10 cellular contexts compared by ENCODE assay signal in the genomic region with DNA sequence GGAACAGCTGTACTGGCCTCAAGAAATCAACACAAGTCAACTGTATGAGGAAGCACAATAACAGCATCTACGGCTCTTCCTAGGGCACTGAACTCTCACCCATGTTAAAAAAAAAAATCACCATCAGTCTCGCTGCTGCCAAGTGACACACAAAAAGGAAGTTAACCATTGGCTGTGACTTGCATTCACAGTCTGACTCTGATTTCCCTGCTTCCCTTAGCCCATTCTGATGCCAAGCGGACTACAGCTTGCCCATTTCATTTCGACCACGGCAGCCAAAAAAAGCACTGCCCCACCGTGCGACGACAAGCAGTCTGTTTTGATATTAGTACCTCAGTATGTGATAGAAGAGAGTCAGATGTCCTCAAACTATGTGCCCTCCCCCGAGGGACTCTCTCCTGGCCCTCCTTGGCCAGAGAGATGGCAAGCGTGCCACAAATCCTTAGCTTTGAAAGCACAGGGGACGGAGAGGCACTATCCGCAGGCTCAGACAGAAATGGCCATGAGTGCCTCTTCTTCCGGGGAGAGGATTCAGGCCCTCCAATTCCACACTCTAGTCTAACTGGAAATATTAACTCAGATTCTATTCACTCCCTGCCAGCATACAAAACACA.
DNase-seq lines count a peak whose midpoint lies in the region; ATAC-seq, FAIRE-seq and TF ChIP-seq lines count a peak whose summit lies in the region.
"Had no signal": no experiment of that assay in that cellular context is flagged by ENCODE, and none has a peak within 500 bp of the region (broad histone marks: within the 10 kb centered on the region; RNA-seq: fewer than 3 reads in every experiment).

No MANE protein-coding gene starts in this region.

- TF ChIP-seq CTCF in IMR-90 (conservative IDR thresholded peaks at IDR 0.05; ENCODE audit: low read depth, low read length) (no peak), H1 (IDR thresholded peaks at IDR 0.05; ENCODE audit: control extremely low read depth in 1 of 3, insufficient read depth in 1 of 3, low read depth in 1 of 3, low read length in 3 of 3) (no peak), nephron progenitor cell (IDR thresholded peaks at IDR 0.05) (no peak)

- H2BK15ac ChIP-seq in IMR-90 (ENCODE audit: low read depth, low read length) (no peak overlapping the region; the same call in 2 of the 3 replicates), H1 (ENCODE audit: low read length) (no peak overlapping the region)

- H2BK12ac ChIP-seq in H1 (ENCODE audit: low read depth, low read length), result 0 out of 2 replicates have a peak overlapping the region, but pooled peaks have one; percentile 3

- peaks cover 42% of the 10 kb centered on the region for H3K4me1 ChIP-seq in BLaER1
- H3K4me1 ChIP-seq in IMR-90 (ENCODE audit: control insufficient read depth, insufficient read depth, low read length), result peaks cover 9% of the 10 kb centered on the region
- peaks cover 3 to 16% (median 8%) of the 10 kb centered on the region in 4 experiments for H3K4me1 ChIP-seq in H1 (replicated peaks in 1 of 4; ENCODE audit: control insufficient read depth in 3 of 4, insufficient read depth in 4 of 4, low read length in 3 of 4)

- no peak overlapping the region for H3K4me2 ChIP-seq in BLaER1
- H3K4me2 ChIP-seq in IMR-90 (ENCODE audit: low read depth, low read length), result no peak overlapping the region
- H3K4me2 ChIP-seq in H1 (ENCODE audit: insufficient read depth in 1 of 2, low read depth in 2 of 2, low read length in 2 of 2), result no peak overlapping the region
- H3K4me2 ChIP-seq: KMS-11 had no signal

- TF ChIP-seq EP300 in H1 (IDR thresholded peaks at IDR 0.05; ENCODE audit: borderline replicate concordance in 1 of 2, low read depth in 2 of 2, low read length in 2 of 2), result no peak

- CTCF ChIA-PET in IMR-90 (lab: Yijun Ruan, JAX), result no interaction called here
- CTCF ChIA-PET in H1 (lab: Charles Lee; ENCODE audit: partially characterized antibody), result interaction anchor here (0.5 to 1.5 kb wide), 3 partner anchors 10 to 47 kb away, joined by 3 to 4 read pairs (median 3); no protein-coding TSS in a partner anchor

- H3K36me3 ChIP-seq in BLaER1 (peaks cover 45% of the 10 kb centered on the region), IMR-90 (ENCODE audit: control insufficient read depth, insufficient read depth, low read length) (0 out of 2 replicates have a peak, but pooled peaks cover 2% of the 10 kb centered on the region), H1 (ENCODE audit: control insufficient read depth in 2 of 4, insufficient read depth in 4 of 4, low read length in 3 of 4) (no peaks in the 10 kb centered on the region)

- H3K18ac ChIP-seq in IMR-90 (ENCODE audit: low read depth, low read length) (no peak overlapping the region), H1 (ENCODE audit: extremely low read depth, low read length) (no peak overlapping the region)

- H3K36me3 Mint-ChIP-seq in nephron progenitor cell (ENCODE audit: low read depth), result peaks cover 5% of the 10 kb centered on the region
- no peaks in the 10 kb centered on the region for H3K36me3 Mint-ChIP-seq in activated T-cell treated with anti-CD3 and anti-CD28 coated beads, Interleukin-2, amount 50 U/mL, for 4 hours (ENCODE audit: insufficient read depth)

- H2BK120ac ChIP-seq in IMR-90 (ENCODE audit: low read depth, low read length) (no peak overlapping the region), H1 (replicated peaks; ENCODE audit: low read depth, low read length) (peak overlapping the region; percentile 38)

- H3K27me3 Mint-ChIP-seq in nephron progenitor cell (ENCODE audit: low read depth, poor library complexity), result no peaks in the 10 kb centered on the region
- H3K27me3 Mint-ChIP-seq in activated T-cell treated with anti-CD3 and anti-CD28 coated beads, Interleukin-2, amount 50 U/mL, for 4 hours (ENCODE audit: low read depth), result no peaks in the 10 kb centered on the region

- dilution Hi-C loops in IMR-90 (cut with HindIII; ENCODE audit: low sequenced_read_pairs, unreplicated experiment), result no loop called here

- no peak for ATAC-seq in IMR-90 (ENCODE audit: low read depth)
- no peak for ATAC-seq in activated T-cell treated with anti-CD3 and anti-CD28 coated beads, Interleukin-2, amount 50 U/mL, for 4 hours

- peak overlapping the region; percentile 95 for H3K27ac Mint-ChIP-seq in nephron progenitor cell

- H4K91ac ChIP-seq in IMR-90 (ENCODE audit: insufficient read depth, low read depth, low read length) (no peak overlapping the region), H1 (replicated peaks; ENCODE audit: insufficient read length, low read length) (no peak overlapping the region)

- no peak overlapping the region for H3K56ac ChIP-seq in IMR-90 (ENCODE audit: extremely low read depth, insufficient read depth, low read length)
- no peak overlapping the region for H3K56ac ChIP-seq in H1 (replicated peaks; ENCODE audit: insufficient read length, low read depth, low read length)

- H3K9me1 ChIP-seq in IMR-90 (ENCODE audit: insufficient read depth, low read length), result peaks cover 6% of the 10 kb centered on the region

- BruUV-seq in IMR-90 (replicated peaks; lab: Mats Ljungman, UMichigan), result no TSS peak

- in situ Hi-C loops in IMR-90 (cut with MboI; ENCODE audit: low sequenced_read_pairs), result no loop called here

- H2BK5ac ChIP-seq in IMR-90 (ENCODE audit: low read depth, low read length, poor library complexity, severe bottlenecking) (no peak overlapping the region), H1 (ENCODE audit: low read depth, low read length) (0 out of 2 replicates have a peak overlapping the region, but pooled peaks have one; percentile 55)

- no peaks in the 10 kb centered on the region for H3K27me3 ChIP-seq in BLaER1
- no peaks in the 10 kb centered on the region for H3K27me3 ChIP-seq in IMR-90 (ENCODE audit: control insufficient read depth, insufficient read depth, low read length)
- peaks cover 0 to 1% (median 0%) of the 10 kb centered on the region in 4 experiments; a peak in 1 of 7 replicates for H3K27me3 ChIP-seq in H1 (replicated peaks in 1 of 4; ENCODE audit: control insufficient read depth in 3 of 4, extremely low read depth in 1 of 4, insufficient read depth in 3 of 4, low read length in 3 of 4)

- no peak overlapping the region for H3K4me3 Mint-ChIP-seq in nephron progenitor cell
- no peak overlapping the region for H3K4me3 Mint-ChIP-seq in activated T-cell treated with anti-CD3 and anti-CD28 coated beads, Interleukin-2, amount 50 U/mL, for 4 hours

- H2BK20ac ChIP-seq in IMR-90 (ENCODE audit: low read depth, low read length) (peak overlapping the region; percentile 24; the same call in 1 of the 2 replicates), H1 (ENCODE audit: low read length) (no peak overlapping the region)

- WGBS in IMR-90 (ENCODE audit: extremely low coverage in 2 of 2, insufficient read length in 1 of 2), 2 experiments, result 57% methylated on average over 1 of the region's 13 CpGs; no CpG with 5 or more reads in 1 of the 2 experiments
- 86% methylated on average over 13 of the region's 13 CpGs; no CpG with 5 or more reads in 1 of the 2 experiments for WGBS in H1 (ENCODE audit: extremely low coverage in 1 of 2, insufficient coverage in 1 of 2, insufficient read length in 1 of 2, insufficient replicate concordance in 2 of 2, low coverage in 1 of 2, low lambda C conversion rate in 2 of 2, missing lambda C conversion rate in 1 of 2), 2 experiments

- H3K23me2 ChIP-seq in H1 (ENCODE audit: low read depth, low read length), result no peaks in the 10 kb centered on the region

- no peaks in the 10 kb centered on the region for H3K9me3 Mint-ChIP-seq in nephron progenitor cell
- no peaks in the 10 kb centered on the region for H3K9me3 Mint-ChIP-seq in activated T-cell treated with anti-CD3 and anti-CD28 coated beads, Interleukin-2, amount 50 U/mL, for 4 hours

- H3K4ac ChIP-seq in IMR-90 (ENCODE audit: low read depth, low read length) (peak overlapping the region; percentile 8; the same call in 1 of the 2 replicates), H1 (replicated peaks; ENCODE audit: insufficient read length, low read depth, low read length) (no peak overlapping the region)

- H3K27ac ChIP-seq in BLaER1 (peak overlapping the region; percentile 25; the same call in 1 of the 2 replicates), IMR-90 (ENCODE audit: insufficient read depth, low read length) (no peak overlapping the region), H1 (ENCODE audit: low read depth, low read length) (peak overlapping the region; percentile 54; the same call in 1 of the 2 replicates)
- H3K27ac ChIP-seq: KMS-11 had no signal

- H2AK9ac ChIP-seq in IMR-90 (replicated peaks; ENCODE audit: low read depth, low read length, poor library complexity), result no peak overlapping the region

- H3K23ac ChIP-seq in IMR-90 (ENCODE audit: low read depth, low read length) (peak overlapping the region; percentile 31; the same call in 1 of the 2 replicates), H1 (ENCODE audit: insufficient read length) (no peak overlapping the region)

- H3K14ac ChIP-seq in IMR-90 (replicated peaks; ENCODE audit: low read depth, low read length) (0 out of 2 replicates have a peak overlapping the region, but pooled peaks have one; percentile 17), H1 (ENCODE audit: insufficient read length) (no peak overlapping the region)

- H2AK5ac ChIP-seq in IMR-90 (ENCODE audit: low read depth, low read length) (peak overlapping the region; percentile 24; the same call in 1 of the 2 replicates), H1 (ENCODE audit: low read depth, low read length) (no peak overlapping the region)

- TF ChIP-seq RAD21 in IMR-90 (IDR thresholded peaks at IDR 0.05; ENCODE audit: low read length), result no peak
- TF ChIP-seq RAD21 in H1 (IDR thresholded peaks at IDR 0.05 in 1 of 2, conservative IDR thresholded peaks at IDR 0.05 in 1 of 2; ENCODE audit: low read depth in 2 of 2, low read length in 2 of 2), result no peak

- H4K5ac ChIP-seq in IMR-90 (ENCODE audit: low read depth, low read length) (no peak overlapping the region), H1 (ENCODE audit: insufficient read length, low read depth, low read length) (no peak overlapping the region)

- TF ChIP-seq POLR2A in IMR-90 (IDR thresholded peaks at IDR 0.05; ENCODE audit: low read depth, low read length) (no peak), H1 (IDR thresholded peaks at IDR 0.05; ENCODE audit: control extremely low read depth in 1 of 2, low read depth in 2 of 2, low read length in 2 of 2) (no peak)

- peak overlapping the region in 1 of 2 experiments; percentile 31; a peak in 1 of 4 replicates for H4K8ac ChIP-seq in IMR-90 (ENCODE audit: low read depth in 2 of 2, low read length in 2 of 2)
- peak overlapping the region; percentile 35; the same call in 1 of the 2 replicates for H4K8ac ChIP-seq in H1 (ENCODE audit: extremely low read depth, insufficient read depth, low read length)

- H2AFZ ChIP-seq in IMR-90 (replicated peaks; ENCODE audit: low read length, poor library complexity) (no peak overlapping the region), H1 (ENCODE audit: low read length) (no peak overlapping the region)

- H4K20me1 ChIP-seq in BLaER1, result peaks cover 97% of the 10 kb centered on the region
- H4K20me1 ChIP-seq in IMR-90 (ENCODE audit: insufficient read depth, low read length), result 0 out of 2 replicates have a peak, but pooled peaks cover 6% of the 10 kb centered on the region
- no peaks in the 10 kb centered on the region for H4K20me1 ChIP-seq in H1 (replicated peaks in 1 of 2; ENCODE audit: control insufficient read depth in 1 of 2, insufficient read depth in 2 of 2, low read length in 2 of 2)

- H3K4me3 ChIP-seq in BLaER1, result no peak overlapping the region
- no peak overlapping the region for H3K4me3 ChIP-seq in IMR-90 (ENCODE audit: insufficient read depth, low read depth, low read length)
- H3K4me3 ChIP-seq in H1 (ENCODE audit: extremely low read depth in 1 of 4, insufficient read depth in 2 of 4, low read depth in 3 of 4, low read length in 4 of 4), result no peak overlapping the region

- H3K9me3 ChIP-seq in BLaER1 (no peaks in the 10 kb centered on the region), IMR-90 (ENCODE audit: control insufficient read depth, insufficient read depth, low read length) (no peaks in the 10 kb centered on the region), H1 (ENCODE audit: insufficient read depth in 2 of 2, low read depth in 1 of 2, low read length in 1 of 2) (no peaks in the 10 kb centered on the region)

- peaks cover 26% of the 10 kb centered on the region for H3K4me1 Mint-ChIP-seq in nephron progenitor cell
- H3K4me1 Mint-ChIP-seq in activated T-cell treated with anti-CD3 and anti-CD28 coated beads, Interleukin-2, amount 50 U/mL, for 4 hours (ENCODE audit: low read depth), result no peaks in the 10 kb centered on the region

- POLR2A ChIA-PET in IMR-90 (lab: Charles Lee; ENCODE audit: unreplicated experiment), result no interaction called here
- POLR2A ChIA-PET in H1 (lab: Charles Lee; ENCODE audit: partially characterized antibody), result interaction anchor here (0.5 to 0.6 kb wide), 2 partner anchors 12 to 243 kb away, joined by 3 read pairs; no protein-coding TSS in a partner anchor

- H3K79me1 ChIP-seq in IMR-90 (ENCODE audit: low read depth in 1 of 2, low read length in 2 of 2) (peaks cover 21 to 48% of the 10 kb centered on the region in 2 experiments), H1 (ENCODE audit: low read depth, low read length) (no peaks in the 10 kb centered on the region)

- intact Hi-C loops in IMR-90 (cut with micrococcal nuclease), result no loop called here

- H3K9ac ChIP-seq in BLaER1, result no peak overlapping the region
- no peak overlapping the region for H3K9ac ChIP-seq in IMR-90 (ENCODE audit: low read depth, low read length)
- no peak overlapping the region; a peak in 1 of 7 replicates for H3K9ac ChIP-seq in H1 (replicated peaks in 1 of 4; ENCODE audit: extremely low read depth in 1 of 4, low read depth in 3 of 4, low read length in 3 of 4)
- H3K9ac ChIP-seq: KMS-11 had no signal

- DNase-seq in IMR-90 (no peak), H1 (ENCODE audit: low read depth in 1 of 2, low spot score in 2 of 2) (no peak), nephron progenitor cell (no peak), NK-92 (lab: John Stamatoyannopoulos, UW; ENCODE audit: unreplicated experiment) (no peak), AG08396 (ENCODE audit: low spot score) (no peak)
- no peak for DNase-seq in stimulated activated naive CD4-positive, alpha-beta T cell treated with Interleukin-2 at 50 U/mL for 16 hours (lab: John Stamatoyannopoulos, UW)
- DNase-seq in activated T-cell treated with anti-CD3 and anti-CD28 coated beads, Interleukin-2, amount 50 U/mL, for 4 hours, result no peak
- DNase-seq: T-helper 1 cell had no signal

- FAIRE-seq in H1 (lab: Jason Lieb, UNC), result no peak

- peaks cover 0 to 24% of the 10 kb centered on the region in 2 experiments; a peak in 2 of 4 replicates for H3K79me2 ChIP-seq in H1 (ENCODE audit: control insufficient read depth in 1 of 2, insufficient read depth in 2 of 2, low read length in 2 of 2)
